ENCODE assay signal across 1 cellular context in genomic region chr17:4514206-4514605, GRCh38.
TF ChIP-seq lines count a peak whose summit lies in the region.

No MANE protein-coding gene starts in this region.

TF ChIP-seq in HCT116, 20 proteins besides CTCF, POLR2A, EP300 and RAD21 (continued from another document):
- no peak for TF ChIP-seq TCF7L2 (IDR thresholded peaks at IDR 0.05; ENCODE audit: borderline replicate concordance, extremely low read depth, insufficient read depth, insufficient read length)
- no peak for TF ChIP-seq POLR2AphosphoS5 (IDR thresholded peaks at IDR 0.05; ENCODE audit: low read depth, low read length)
- TF ChIP-seq ZNF274 (IDR thresholded peaks at IDR 0.05; ENCODE audit: low read depth, low read length): no peak
- TF ChIP-seq SP1 (IDR thresholded peaks at IDR 0.05; ENCODE audit: low read depth): no peak
- no peak for TF ChIP-seq MAX (IDR thresholded peaks at IDR 0.05)
- no peak for TF ChIP-seq EZH2 (IDR thresholded peaks at IDR 0.05)
